In genomic region chrX:65679071-65679540, GRCh38 we compare ENCODE assay signal across 8 cellular contexts. TPM values are rescaled to one million over a fixed set of nuclear protein-coding genes. Genes with fewer than 3 reads are reported as not detected.
DNase-seq lines count a peak whose midpoint lies in the region; ATAC-seq and TF ChIP-seq lines count a peak whose summit lies in the region.

No MANE protein-coding gene starts in this region.

- ATAC-seq in mucosa of descending colon (peak; percentile 39), HG03095 (IDR thresholded peaks at IDR 0.05; ENCODE audit: unreplicated experiment) (no peak)

- peaks cover 13 to 85% (median 42%) of the 10 kb centered on the region in 11 experiments; a peak in 18 of 22 replicates for H3K36me3 ChIP-seq in BLaER1 treated with 17β-estradiol and CSF1 and Interleukin-3, amounts not matched to agents 10 nM and 100 nM
- H3K36me3 ChIP-seq in mucosa of descending colon (ENCODE audit: low read depth): no peaks in the 10 kb centered on the region
- no peaks in the 10 kb centered on the region for H3K36me3 ChIP-seq in A673 (ENCODE audit: insufficient read depth, low read length, poor library complexity, severe bottlenecking)

- peaks cover 9 to 98% (median 72%) of the 10 kb centered on the region in 10 experiments; a peak in 19 of 20 replicates for H3K4me1 ChIP-seq in BLaER1 treated with 17β-estradiol and CSF1 and Interleukin-3, amounts not matched to agents 10 nM and 100 nM
- H3K4me1 ChIP-seq in mucosa of descending colon (ENCODE audit: low read depth) (peaks cover 3% of the 10 kb centered on the region), A673 (ENCODE audit: insufficient read depth, low read length, poor library complexity, severe bottlenecking) (peaks cover 7% of the 10 kb centered on the region)

- peak overlapping the region in 6 of 11 experiments; percentile 7 to 65 (median 48); a peak in 9 of 22 replicates for H3K9ac ChIP-seq in BLaER1 treated with 17β-estradiol and CSF1 and Interleukin-3, amounts not matched to agents 10 nM and 100 nM

- H3K27ac Mint-ChIP-seq in MCF 10A (ENCODE audit: low read depth, unreplicated experiment): peak overlapping the region; percentile 90

- H3K4me3 Mint-ChIP-seq in MCF 10A (ENCODE audit: unreplicated experiment): no peak overlapping the region

- H3K27me3 ChIP-seq in BLaER1 treated with 17β-estradiol and CSF1 and Interleukin-3, amounts not matched to agents 10 nM and 100 nM: peaks cover 0 to 54% (median 36%) of the 10 kb centered on the region in 11 experiments; a peak in 18 of 22 replicates
- no peaks in the 10 kb centered on the region for H3K27me3 ChIP-seq in A673 (replicated peaks; ENCODE audit: insufficient read depth, low read depth, low read length, poor library complexity)

- peaks cover 25% of the 10 kb centered on the region for H3K36me3 Mint-ChIP-seq in MCF 10A (ENCODE audit: insufficient read depth, unreplicated experiment)

- H3K9me3 Mint-ChIP-seq in MCF 10A (ENCODE audit: unreplicated experiment): no peaks in the 10 kb centered on the region

- POLR2A ChIA-PET in MCF 10A (lab: Yijun Ruan, JAX): interaction anchor here (0.6 to 3.3 kb wide), 6 partner anchors 9 to 309 kb away, joined by 3 to 18 read pairs (median 4); partner anchors contain the start of gene MSN
- POLR2A ChIA-PET in A673 (lab: Charles Lee; ENCODE audit: low non-redundant PET): no interaction called here

- H3K9me3 ChIP-seq in BLaER1 treated with 17β-estradiol and CSF1 and Interleukin-3, amounts not matched to agents 10 nM and 100 nM (replicated peaks in 1 of 11): peaks cover 0 to 5% (median 0%) of the 10 kb centered on the region in 11 experiments; a peak in 2 of 22 replicates
- no peaks in the 10 kb centered on the region for H3K9me3 ChIP-seq in mucosa of descending colon
- H3K9me3 ChIP-seq in A673 (ENCODE audit: low read depth, low read length, poor library complexity, severe bottlenecking): no peaks in the 10 kb centered on the region

- H3K4me1 Mint-ChIP-seq in MCF 10A (ENCODE audit: insufficient read depth, unreplicated experiment): peaks cover 34% of the 10 kb centered on the region

- no peaks in the 10 kb centered on the region for H3K27me3 Mint-ChIP-seq in MCF 10A (ENCODE audit: insufficient read depth, unreplicated experiment)

- BruUV-seq in MCF 10A (replicated peaks; lab: Mats Ljungman, UMichigan) (no TSS peak), A673 (replicated peaks; lab: Mats Ljungman, UMichigan) (no TSS peak)

- peak; percentile 78 for DNase-seq in NCI-H226
- peak; percentile 60 for DNase-seq in MCF 10A (ENCODE audit: unreplicated experiment)
- no peak for DNase-seq in mucosa of descending colon
- DNase-seq in NCI-H2029 (lab: John Stamatoyannopoulos, UW): no peak
- DNase-seq in NCI-H2227 (lab: John Stamatoyannopoulos, UW; ENCODE audit: unreplicated experiment): no peak
- no peak for DNase-seq in A673 (ENCODE audit: low spot score)

- intact Hi-C loops in MCF 10A (cut with micrococcal nuclease) (no loop called here), mucosa of descending colon (cut with DNase I, micrococcal nuclease) (no loop called here), A673 (cut with micrococcal nuclease; ENCODE audit: unreplicated experiment) (no loop called here)

- TF ChIP-seq CTCF in MCF 10A (IDR thresholded peaks at IDR 0.05; ENCODE audit: unreplicated experiment) (no peak), mucosa of descending colon (IDR thresholded peaks at IDR 0.05) (no peak), A673 (conservative IDR thresholded peaks at IDR 0.05; ENCODE audit: low read depth, low read length) (no peak)

- H3K4me2 ChIP-seq in BLaER1 treated with 17β-estradiol and CSF1 and Interleukin-3, amounts not matched to agents 10 nM and 100 nM: peak overlapping the region in 10 of 11 experiments; percentile 2 to 89 (median 62); a peak in 19 of 22 replicates

- peak overlapping the region in 3 of 10 experiments; percentile 4 to 32 (median 19); a peak in 4 of 20 replicates for H3K4me3 ChIP-seq in BLaER1 treated with 17β-estradiol and CSF1 and Interleukin-3, amounts not matched to agents 10 nM and 100 nM
- H3K4me3 ChIP-seq in mucosa of descending colon (no peak overlapping the region), A673 (ENCODE audit: low read depth, low read length, poor library complexity, severe bottlenecking) (no peak overlapping the region)

- CTCF ChIA-PET in MCF 10A (lab: Yijun Ruan, JAX) (interaction anchor here (0.6 to 1.2 kb wide), 5 partner anchors 24 to 96 kb away, joined by 3 to 8 read pairs (median 5); no protein-coding TSS in a partner anchor), A673 (lab: Charles Lee) (no interaction called here)

- H3K27ac ChIP-seq in BLaER1 treated with 17β-estradiol and CSF1 and Interleukin-3, amounts not matched to agents 10 nM and 100 nM: peak overlapping the region in 9 of 11 experiments; percentile 24 to 81 (median 59); a peak in 16 of 22 replicates
- no peak overlapping the region for H3K27ac ChIP-seq in A673 (ENCODE audit: low read depth, low read length, poor library complexity, severe bottlenecking)

- peaks cover 87 to 100% (median 98%) of the 10 kb centered on the region in 11 experiments for H4K20me1 ChIP-seq in BLaER1 treated with 17β-estradiol and CSF1 and Interleukin-3, amounts not matched to agents 10 nM and 100 nM

RNA-seq across cellular contexts. Expression of gene MSN, which starts 11.7 kb away (rescaled TPM):
- total RNA-seq in MCF 10A (2022) (224 and 278 TPM in 2 replicates), mucosa of descending colon (100 to 1,000 TPM in 1 of 3 donors, 10 to 100 TPM in 2; 25.9 to 127 (median 66.2) TPM), A673 (2021) (415 and 468 TPM in 2 replicates)

Comparison
In these comparisons a context has a peak if more than half of its experiments do, and no peak if none do; other contexts are left out.
1. DNase-seq: peak in NCI-H226 (single experiment) and MCF 10A (single experiment); none in mucosa of descending colon (0 of 3), NCI-H2029 (single experiment), NCI-H2227 (single experiment) and A673 (single experiment).